Comparison of ENCODE assay signal across 10 cellular contexts in the genomic region with DNA sequence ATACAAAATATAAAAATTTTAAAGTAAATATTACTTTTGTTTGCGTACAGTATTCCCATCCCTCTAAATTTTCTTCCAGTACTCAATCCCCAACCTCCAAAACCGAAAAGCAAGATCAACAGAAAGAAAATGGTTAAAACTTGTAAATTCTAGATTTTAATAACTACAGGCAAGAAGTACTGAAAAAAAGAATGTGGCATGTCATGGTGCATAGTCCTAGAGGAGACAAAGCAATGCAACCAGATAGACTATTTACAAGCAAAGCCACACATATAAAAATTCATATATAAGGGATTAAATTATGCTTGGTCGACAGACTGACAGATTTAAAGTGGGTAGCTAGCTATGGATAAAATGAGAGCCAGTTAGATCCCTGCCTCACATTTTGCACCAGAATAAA. TPM values are rescaled to one million over a fixed set of nuclear protein-coding genes. Genes with fewer than 3 reads are reported as not detected.
DNase-seq lines count a peak whose midpoint lies in the region; ATAC-seq and TF ChIP-seq lines count a peak whose summit lies in the region.
"Had no signal": no experiment of that assay in that cellular context is flagged by ENCODE, and none has a peak within 500 bp of the region (broad histone marks: within the 10 kb centered on the region; RNA-seq: fewer than 3 reads in every experiment).

No MANE protein-coding gene starts in this region.

- DNase-seq in NCI-H1092 treated with DMSO at 0.1 percent for 48 hours (lab: John Stamatoyannopoulos, UW) (peak; percentile 37), NCI-H1092 (lab: John Stamatoyannopoulos, UW) (no peak), WERI-Rb-1 (no peak), mesendoderm (no peak)
- no peak for DNase-seq in naive thymus-derived CD4-positive, alpha-beta T cell
- DNase-seq: ACHN, T-cell had no signal

- no peak overlapping the region for H4K8ac ChIP-seq in mesendoderm (ENCODE audit: low read depth, low read length)

- peak overlapping the region; percentile 72 for H3K9ac ChIP-seq in mesendoderm (ENCODE audit: low read length)

- H3K27ac ChIP-seq in KOPT-K1 (ENCODE audit: low read depth, low read length, poor library complexity, severe bottlenecking) (peak overlapping the region; percentile 99), WERI-Rb-1 (peak overlapping the region; percentile 78), mesendoderm (ENCODE audit: low read depth, low read length) (no peak overlapping the region)
- H3K27ac ChIP-seq in naive thymus-derived CD4-positive, alpha-beta T cell (ENCODE audit: low read depth, low read length): no peak overlapping the region

- H3K9me3 Mint-ChIP-seq in naive thymus-derived CD4-positive, alpha-beta T cell: peaks cover 0 to 6% (median 0%) of the 10 kb centered on the region in 11 donors
- H3K9me3 Mint-ChIP-seq: T-cell had no signal

- peaks cover 5% of the 10 kb centered on the region for H3K4me1 ChIP-seq in mesendoderm (ENCODE audit: control insufficient read depth, low read depth, low read length)
- peaks cover 27 to 35% of the 10 kb centered on the region in 2 donors for H3K4me1 ChIP-seq in naive thymus-derived CD4-positive, alpha-beta T cell (ENCODE audit: control insufficient read depth in 2 of 2, insufficient read depth in 2 of 2, low read length in 2 of 2)

- no peak for ATAC-seq in naive thymus-derived CD4-positive, alpha-beta T cell
- ATAC-seq in GM21423 (IDR thresholded peaks at IDR 0.05; ENCODE audit: unreplicated experiment) (no peak), HG03039 (IDR thresholded peaks at IDR 0.05; ENCODE audit: unreplicated experiment) (no peak)
- ATAC-seq: T-cell had no signal

- intact Hi-C loops in naive thymus-derived CD4-positive, alpha-beta T cell (cut with micrococcal nuclease): loop anchor here in 1 of 2 donors (5.0 kb wide), 1 partner anchor 1862 kb away; a partner anchor contains a TSS

- H2BK5ac ChIP-seq in mesendoderm (ENCODE audit: low read length): no peak overlapping the region

- H3K56ac ChIP-seq in mesendoderm (ENCODE audit: low read length): peak overlapping the region; percentile 59

- CTCF ChIA-PET in naive thymus-derived CD4-positive, alpha-beta T cell (lab: Charles Lee): interaction anchor here (2.5 to 3.1 kb wide), 2 partner anchors 9 to 13 kb away, joined by 24 to 35 read pairs; a partner anchor contains a TSS

- H3K23ac ChIP-seq in mesendoderm (ENCODE audit: low read length): no peak overlapping the region

- peaks cover 0 to 7% (median 0%) of the 10 kb centered on the region in 5 donors for H3K27me3 Mint-ChIP-seq in naive thymus-derived CD4-positive, alpha-beta T cell

- H3K4me3 ChIP-seq in WERI-Rb-1 (ENCODE audit: low read depth, low read length): peak overlapping the region; percentile 85
- no peak overlapping the region for H3K4me3 ChIP-seq in mesendoderm (ENCODE audit: low read length)
- no peak overlapping the region for H3K4me3 ChIP-seq in naive thymus-derived CD4-positive, alpha-beta T cell (ENCODE audit: low read length)

- no peak overlapping the region for H2AK5ac ChIP-seq in mesendoderm (ENCODE audit: low read length)

- TF ChIP-seq CTCF in WERI-Rb-1 (IDR thresholded peaks at IDR 0.05; ENCODE audit: low read depth, low read length): no peak

- no peak overlapping the region for H3K18ac ChIP-seq in mesendoderm (ENCODE audit: low read length)

- peaks cover 18 to 73% (median 48%) of the 10 kb centered on the region in 7 donors for H3K4me1 Mint-ChIP-seq in naive thymus-derived CD4-positive, alpha-beta T cell

- no peaks in the 10 kb centered on the region for H3K9me3 ChIP-seq in KOPT-K1 (ENCODE audit: insufficient read depth, low read length, poor library complexity, severe bottlenecking)
- peaks cover 4% of the 10 kb centered on the region for H3K9me3 ChIP-seq in WERI-Rb-1 (ENCODE audit: severe bottlenecking)
- no peaks in the 10 kb centered on the region for H3K9me3 ChIP-seq in naive thymus-derived CD4-positive, alpha-beta T cell (ENCODE audit: control insufficient read depth in 2 of 3, low read length in 3 of 3)

- POLR2A ChIA-PET in naive thymus-derived CD4-positive, alpha-beta T cell (lab: Charles Lee): interaction anchor here (0.6 to 42.5 kb wide), 25 partner anchors 7 to 1863 kb away, joined by 3 to 2497 read pairs (median 24); a partner anchor contains a TSS

- H3K4me2 ChIP-seq in mesendoderm (ENCODE audit: low read length): peak overlapping the region; percentile 15

- no peak overlapping the region for H2BK120ac ChIP-seq in mesendoderm (ENCODE audit: low read depth, low read length)

- H3K36me3 ChIP-seq in KOPT-K1 (ENCODE audit: insufficient read depth, low read length): no peaks in the 10 kb centered on the region
- no peaks in the 10 kb centered on the region for H3K36me3 ChIP-seq in WERI-Rb-1
- no peaks in the 10 kb centered on the region for H3K36me3 ChIP-seq in mesendoderm (ENCODE audit: control insufficient read depth, insufficient read depth, low read length)
- H3K36me3 ChIP-seq in naive thymus-derived CD4-positive, alpha-beta T cell (ENCODE audit: control insufficient read depth in 2 of 3, insufficient read depth in 3 of 3, low read length in 3 of 3): no peaks in the 10 kb centered on the region

- WGBS in mesendoderm (ENCODE audit: extremely low coverage, insufficient coverage, low lambda C conversion rate): no CpG with 5 or more reads among the region's 3 CpGs

- peak overlapping the region in 1 of 9 donors; percentile 97 for H3K27ac Mint-ChIP-seq in naive thymus-derived CD4-positive, alpha-beta T cell

- H4K5ac ChIP-seq in mesendoderm (ENCODE audit: low read length): no peak overlapping the region

- H3K79me1 ChIP-seq in mesendoderm (ENCODE audit: low read length): no peaks in the 10 kb centered on the region

- peak overlapping the region in 2 of 10 donors; percentile 43 to 97 for H3K4me3 Mint-ChIP-seq in naive thymus-derived CD4-positive, alpha-beta T cell

- no peak overlapping the region for H2BK15ac ChIP-seq in mesendoderm (replicated peaks; ENCODE audit: low read depth)

- no peaks in the 10 kb centered on the region for H3K79me2 ChIP-seq in mesendoderm (ENCODE audit: control insufficient read depth, insufficient read depth, low read length)

- H3K27me3 ChIP-seq in WERI-Rb-1 (ENCODE audit: insufficient read depth, low read depth, severe bottlenecking): no peaks in the 10 kb centered on the region
- H3K27me3 ChIP-seq in mesendoderm (ENCODE audit: insufficient read depth, low read length, poor library complexity): no peaks in the 10 kb centered on the region
- no peaks in the 10 kb centered on the region for H3K27me3 ChIP-seq in naive thymus-derived CD4-positive, alpha-beta T cell (ENCODE audit: control insufficient read depth in 2 of 2, insufficient read depth in 2 of 2, low read length in 2 of 2)

- no peaks in the 10 kb centered on the region for H3K36me3 Mint-ChIP-seq in naive thymus-derived CD4-positive, alpha-beta T cell
- H3K36me3 Mint-ChIP-seq: T-cell had no signal

- H3K4ac ChIP-seq in mesendoderm (ENCODE audit: low read depth, low read length): no peak overlapping the region

RNA-seq across cellular contexts. Expression of a gene that starts 56.5 kb away (rescaled TPM):
- polyA plus RNA-seq in mesendoderm (2013, experiment 1 of 2): 0.28 TPM
- polyA plus RNA-seq in mesendoderm (2013, experiment 2 of 2): 0.41 TPM
- 1 to 10 TPM; 1.5 to 4.6 (median 2.5) TPM for total RNA-seq in naive thymus-derived CD4-positive, alpha-beta T cell
- under 1 TPM; 0.65 to 0.85 TPM for polyA plus RNA-seq in naive thymus-derived CD4-positive, alpha-beta T cell

Comparison
In these comparisons a context has a peak if more than half of its experiments do, and no peak if none do; other contexts are left out.
1. H3K27ac ChIP-seq: peak in KOPT-K1 (single experiment) and WERI-Rb-1 (single experiment); none in mesendoderm (single experiment) and naive thymus-derived CD4-positive, alpha-beta T cell (single experiment).